Comparison of ENCODE assay signal across 16 cellular contexts in the genomic region with DNA sequence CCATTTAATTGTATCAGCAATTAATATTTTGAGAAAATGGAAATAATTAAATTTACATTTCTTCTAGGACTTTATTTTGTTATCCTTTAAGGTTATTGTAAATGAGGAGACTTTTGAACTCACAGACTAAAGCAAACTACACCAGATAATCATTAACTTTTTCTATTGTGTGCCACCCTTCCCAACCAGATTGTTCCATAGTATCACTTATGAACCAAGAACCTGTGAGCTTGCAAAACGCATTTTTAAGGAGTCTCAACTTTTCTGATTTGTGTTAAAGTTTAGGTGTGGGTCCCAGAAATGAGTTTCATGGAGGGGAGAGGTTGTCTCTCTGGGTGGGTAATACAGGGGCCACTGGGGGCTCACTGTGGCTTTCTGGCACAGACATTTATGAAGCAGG.
DNase-seq lines count a peak whose midpoint lies in the region; ATAC-seq and TF ChIP-seq lines count a peak whose summit lies in the region.
"Had no signal": no experiment of that assay in that cellular context is flagged by ENCODE, and none has a peak within 500 bp of the region (broad histone marks: within the 10 kb centered on the region; RNA-seq: fewer than 3 reads in every experiment).

No MANE protein-coding gene starts in this region.

- BruUV-seq in Panc1 (replicated peaks; lab: Mats Ljungman, UMichigan): no TSS peak

- H3K27ac Mint-ChIP-seq in nephron (peak overlapping the region; percentile 8 to 93 (median 84)), type B pancreatic cell (peak overlapping the region; percentile 42), T-helper 17 cell (no peak overlapping the region)
- H3K27ac Mint-ChIP-seq: GM23338 had no signal

- TF ChIP-seq CTCF in Panc1 (IDR thresholded peaks at IDR 0.05) (no peak), nephron (IDR thresholded peaks at IDR 0.05; ENCODE audit: unreplicated experiment in 3 of 3) (no peak), type B pancreatic cell (conservative IDR thresholded peaks at IDR 0.05) (no peak)

- POLR2A ChIA-PET in Panc1 (lab: Charles Lee): no interaction called here

- H3K4me1 ChIP-seq in Panc1 (ENCODE audit: control insufficient read depth, insufficient read depth, low read length) (peaks cover 83% of the 10 kb centered on the region), duodenal mucosa (ENCODE audit: control insufficient read depth in 1 of 2, insufficient read depth in 2 of 2, low read length in 2 of 2) (peaks cover 30 to 52% of the 10 kb centered on the region in 2 donors)

- peaks cover 7% of the 10 kb centered on the region for H3K36me3 Mint-ChIP-seq in nephron (ENCODE audit: low read depth)
- H3K36me3 Mint-ChIP-seq in type B pancreatic cell: no peaks in the 10 kb centered on the region
- H3K36me3 Mint-ChIP-seq in T-helper 17 cell (ENCODE audit: low read depth): no peaks in the 10 kb centered on the region

- H3K36me3 ChIP-seq in Panc1 (ENCODE audit: control insufficient read depth, insufficient read depth, low read length) (no peaks in the 10 kb centered on the region; the same call in 1 of the 2 replicates), duodenal mucosa (ENCODE audit: control insufficient read depth in 1 of 2, insufficient read depth in 2 of 2, low read length in 2 of 2) (no peaks in the 10 kb centered on the region)

- peak overlapping the region; percentile 98 for H3K27ac ChIP-seq in Panc1 (ENCODE audit: low read length)
- peak overlapping the region; percentile 37 for H3K27ac ChIP-seq in duodenal mucosa (ENCODE audit: low read depth, low read length)
- H3K27ac ChIP-seq: BLaER1 treated with 17β-estradiol and CSF1 and Interleukin-3, amounts not matched to agents 10 nM and 100 nM; SK-N-MC had no signal

- DNase-seq in Panc1 (ENCODE audit: low read depth, low spot score) (no peak), type B pancreatic cell (ENCODE audit: extremely low spot score, unreplicated experiment) (no peak), GDM1 (lab: John Stamatoyannopoulos, UW) (no peak), T-helper 17 cell (no peak), LoVo (ENCODE audit: low spot score) (no peak)
- DNase-seq: NCI-H1694; NCI-H2107; NCI-H69; NK-92 treated with Interleukin-12 subunit alpha and Interleukin-12 subunit beta, amount 100 ng/mL, for 24 hours; OCI-M1 had no signal

- H3K4me3 ChIP-seq in Panc1 (ENCODE audit: low read depth in 2 of 2, low read length in 2 of 2) (no peak overlapping the region), duodenal mucosa (ENCODE audit: low read depth in 1 of 2, low read length in 2 of 2) (peak overlapping the region in 1 of 2 donors; percentile 45)
- H3K4me3 ChIP-seq: BLaER1 treated with 17β-estradiol and CSF1 and Interleukin-3, amounts not matched to agents 10 nM and 100 nM; GM23338; K562; SK-N-MC had no signal

- H3K27me3 ChIP-seq in Panc1 (ENCODE audit: control insufficient read depth, insufficient read depth, low read length): no peaks in the 10 kb centered on the region
- H3K27me3 ChIP-seq in duodenal mucosa (ENCODE audit: control insufficient read depth in 1 of 2, insufficient read depth in 2 of 2, low read length in 2 of 2): no peaks in the 10 kb centered on the region
- H3K27me3 ChIP-seq: BLaER1 treated with 17β-estradiol and CSF1 and Interleukin-3, amounts not matched to agents 10 nM and 100 nM had no signal

- H3K4me3 Mint-ChIP-seq in nephron (peak overlapping the region in 1 of 3 experiments; percentile 50), type B pancreatic cell (peak overlapping the region; percentile 61), T-helper 17 cell (no peak overlapping the region)
- H3K4me3 Mint-ChIP-seq: GM23338 had no signal

- H3K27me3 Mint-ChIP-seq in nephron (ENCODE audit: low read depth) (peaks cover 3% of the 10 kb centered on the region), type B pancreatic cell (no peaks in the 10 kb centered on the region), T-helper 17 cell (peaks cover 11% of the 10 kb centered on the region)

- peaks cover 72% of the 10 kb centered on the region for H3K4me1 Mint-ChIP-seq in nephron
- H3K4me1 Mint-ChIP-seq in type B pancreatic cell (ENCODE audit: unreplicated experiment): peaks cover 82% of the 10 kb centered on the region
- peaks cover 23% of the 10 kb centered on the region for H3K4me1 Mint-ChIP-seq in T-helper 17 cell

- CTCF ChIA-PET in Panc1 (lab: Charles Lee): no interaction called here

- ATAC-seq in Panc1 (no peak), T-helper 17 cell (no peak)
- ATAC-seq: GM23338, K562 had no signal

- H3K9ac ChIP-seq in duodenal mucosa (ENCODE audit: low read depth in 1 of 2, low read length in 2 of 2): no peak overlapping the region
- H3K9ac ChIP-seq: BLaER1 treated with 17β-estradiol and CSF1 and Interleukin-3, amounts not matched to agents 10 nM and 100 nM had no signal

- no peaks in the 10 kb centered on the region for H3K9me3 ChIP-seq in Panc1 (ENCODE audit: control insufficient read depth, insufficient read depth, low read depth, low read length)
- no peaks in the 10 kb centered on the region for H3K9me3 ChIP-seq in duodenal mucosa (ENCODE audit: control insufficient read depth in 1 of 2, low read length in 2 of 2)
- no peaks in the 10 kb centered on the region for H3K9me3 ChIP-seq in T-helper 17 cell (ENCODE audit: control insufficient read depth, low read length, poor library complexity, severe bottlenecking)

- no peaks in the 10 kb centered on the region for H3K9me3 Mint-ChIP-seq in nephron
- no peaks in the 10 kb centered on the region for H3K9me3 Mint-ChIP-seq in type B pancreatic cell
- H3K9me3 Mint-ChIP-seq: GM23338 had no signal

- in situ Hi-C loops in Panc1 (cut with HindIII; ENCODE audit: low pct_unique_long_range_greater_than_20kb, low sequenced_read_pairs): no loop called here

- intact Hi-C loops in Panc1 (cut with micrococcal nuclease; ENCODE audit: unreplicated experiment): no loop called here
